Comparison of ENCODE assay signal across 30 cellular contexts in the genomic region with DNA sequence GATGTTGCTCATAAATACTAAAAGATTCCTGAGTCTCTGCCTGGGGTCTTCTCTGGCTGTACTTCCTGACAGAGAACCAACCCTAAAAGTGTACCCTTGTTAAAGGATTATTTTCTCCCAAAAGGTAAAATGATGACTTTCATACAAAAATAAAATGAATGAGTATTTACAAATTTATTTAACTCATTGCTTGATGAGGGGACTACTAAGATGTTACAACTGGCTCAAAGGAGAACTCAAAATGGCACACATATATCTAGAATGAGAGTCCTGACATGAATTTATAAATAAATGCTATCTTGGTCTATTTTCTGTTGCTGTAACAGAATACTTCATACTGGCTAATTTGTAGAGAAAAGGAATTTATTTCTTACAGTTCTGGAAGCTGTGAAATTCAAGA. TPM values are rescaled to one million over a fixed set of nuclear protein-coding genes. Genes with fewer than 3 reads are reported as not detected.
"Had no signal": no experiment of that assay in that cellular context is flagged by ENCODE, and none has a peak within 500 bp of the region (broad histone marks: within the 10 kb centered on the region; RNA-seq: fewer than 3 reads in every experiment).

No MANE protein-coding gene starts in this region.

- H3K27me3 ChIP-seq: stomach, suprapubic skin, testis, thyroid gland, tibial artery, tibial nerve, transverse colon, upper lobe of left lung, upper lobe of right lung, uterus, vagina had no signal

- H3K9me3 ChIP-seq: suprapubic skin, testis, thyroid gland, transverse colon, upper lobe of right lung, uterus, vagina had no signal

- H3K36me3 ChIP-seq: stomach, suprapubic skin, thoracic aorta, thyroid gland, tibial artery, tibial nerve, transverse colon, upper lobe of left lung, upper lobe of right lung, uterus, vagina had no signal

- ATAC-seq: stimulated activated effector memory CD8-positive, alpha-beta T cell treated with anti-CD3 and anti-CD28 coated beads, Interleukin-12 subunit alpha, Interleukin-12 subunit beta, amount 100 ng/mL, for 72 hours; stimulated activated memory B cell treated with anti-CD40 and anti-IgM and Interleukin-4, amounts not matched to agents 10 μg/mL and 1 μg/mL and 100 μg/mL, for 72 hours; stimulated activated naive B cell treated with anti-CD40 and anti-IgM and Interleukin-4, amounts not matched to agents 10 μg/mL and 1 μg/mL and 100 μg/mL, for 72 hours; stimulated activated naive CD8-positive, alpha-beta T cell treated with anti-CD3 and anti-CD28 coated beads, Interleukin-15, amount 100 ng/mL, for 72 hours; stimulated activated naive CD8-positive, alpha-beta T cell treated with anti-CD3 and anti-CD28 coated beads, Interleukin-15, Interleukin-2, amounts not matched to agents 100 U/mL and 50 U/mL, for 24 hours; upper lobe of right lung had no signal

- H3K4me1 ChIP-seq: stomach, suprapubic skin, testis, thyroid gland, tibial artery, tibial nerve, upper lobe of left lung, upper lobe of right lung, uterus, vagina had no signal

- DNase-seq: stimulated activated CD4-positive, alpha-beta T cell treated with anti-CD3 and anti-CD28 coated beads, Interleukin-2, amount 100 ng/mL, for 48 hours; stimulated activated CD4-positive, alpha-beta T cell treated with anti-CD3 and anti-CD28 coated beads, Interleukin-4, amount 100 ng/mL, for 1 hour; stimulated activated CD4-positive, alpha-beta T cell treated with anti-CD3 and anti-CD28 coated beads, Interleukin-4, amount 100 ng/mL, for 24 hours; stimulated activated CD4-positive, alpha-beta T cell treated with anti-CD3 and anti-CD28 coated beads, Interleukin-4, amount 100 ng/mL, for 4 hours; stimulated activated CD8-positive, alpha-beta memory T cell treated with anti-CD3 and anti-CD28 coated beads, Interleukin-4, amount 100 ng/mL, for 48 hours; stimulated activated naive B cell treated with anti-CD40 and anti-IgM and Interleukin-4, amounts not matched to agents 10 μg/mL and 1 μg/mL and 100 μg/mL, for 72 hours; stimulated activated naive CD4-positive, alpha-beta T cell; stimulated activated naive CD4-positive, alpha-beta T cell treated with Interleukin-2 at 50 U/mL for 16 hours; stimulated activated naive CD8-positive, alpha-beta T cell treated with anti-CD3 and anti-CD28 coated beads, Interleukin-15, amount 100 ng/mL, for 72 hours; stimulated activated naive CD8-positive, alpha-beta T cell treated with anti-CD3 and anti-CD28 coated beads, Interleukin-15, Interleukin-2, amounts not matched to agents 100 U/mL and 50 U/mL, for 24 hours; stomach; substantia nigra; testis; thyroid gland; tibial artery; transverse colon; trophoblast cell; upper lobe of left lung; upper lobe of right lung; uterus had no signal

- H3K4me3 ChIP-seq: stomach, suprapubic skin, testis, thoracic aorta, thyroid gland, tibial artery, tibial nerve, transverse colon, upper lobe of left lung, upper lobe of right lung, uterus, vagina had no signal

- FAIRE-seq: urothelium cell line had no signal

- H3K27ac ChIP-seq: stomach, suprapubic skin, testis, thoracic aorta, thyroid gland, tibial artery, tibial nerve, transverse colon, upper lobe of left lung, upper lobe of right lung, uterus, vagina had no signal

RNA-seq across cellular contexts. Expression of a gene that starts 30.5 kb away (rescaled TPM):
- total RNA-seq: stomach, subcutaneous adipose tissue, suprapubic skin, thoracic aorta, thyroid gland, tibial nerve, upper lobe of right lung, ureter, urinary bladder, vagina had no signal
- polyA plus RNA-seq: stomach, urinary bladder had no signal
